Comparison of ENCODE assay signal across 1 cellular context in genomic region chr2:6810961-6811360, GRCh38.
TF ChIP-seq lines count a peak whose summit lies in the region.

No MANE protein-coding gene starts in this region.

TF ChIP-seq in HepG2, 621 proteins besides CTCF, POLR2A, EP300 and RAD21:
- TF ChIP-seq GRHL1 (CRISPR knock-in tag; conservative IDR thresholded peaks at IDR 0.05) (no peak), ZMYM4 (CRISPR knock-in tag; IDR thresholded peaks at IDR 0.05) (no peak), IRF9 (CRISPR knock-in tag; IDR thresholded peaks at IDR 0.05; ENCODE audit: borderline replicate concordance) (no peak), DRAP1 (CRISPR knock-in tag; IDR thresholded peaks at IDR 0.05) (no peak)
